ENCODE assay signal across 21 cellular contexts in the genomic region with DNA sequence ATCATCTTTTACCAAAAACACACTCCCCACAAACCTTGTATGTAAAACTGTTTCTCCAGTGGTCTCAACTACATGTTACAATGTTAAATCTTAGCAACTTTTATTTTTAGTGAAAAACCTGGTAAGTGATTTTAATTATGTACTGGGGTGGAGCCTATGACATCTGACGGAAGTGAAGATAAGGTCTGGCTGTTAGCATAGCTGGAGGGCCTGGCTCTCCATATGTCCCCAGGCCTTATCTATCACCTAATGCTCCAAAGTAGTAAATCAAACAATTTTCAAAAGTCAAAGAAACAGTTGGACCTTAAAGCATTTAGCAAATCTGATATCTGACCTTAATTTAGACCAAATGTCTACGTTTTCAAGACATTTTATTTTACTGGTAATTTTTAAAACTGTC.
DNase-seq lines count a peak whose midpoint lies in the region; ATAC-seq, FAIRE-seq and TF ChIP-seq lines count a peak whose summit lies in the region.
"Had no signal": no experiment of that assay in that cellular context is flagged by ENCODE, and none has a peak within 500 bp of the region (broad histone marks: within the 10 kb centered on the region; RNA-seq: fewer than 3 reads in every experiment).

No MANE protein-coding gene starts in this region.

- H3K36me3 ChIP-seq in Panc1 (ENCODE audit: control insufficient read depth, insufficient read depth, low read length) (no peaks in the 10 kb centered on the region), K562 (ENCODE audit: control insufficient read depth, insufficient read depth, low read length) (no peaks in the 10 kb centered on the region)

- H3K27ac Mint-ChIP-seq in nephron = peak overlapping the region; percentile 7 to 27 (median 19)

- TF ChIP-seq POLR2A in K562 (conservative IDR thresholded peaks at IDR 0.05) = no peak

- H3K4me1 ChIP-seq in Panc1 (ENCODE audit: control insufficient read depth, insufficient read depth, low read length) = peaks cover 25% of the 10 kb centered on the region
- peaks cover 8 to 47% of the 10 kb centered on the region in 2 experiments; a peak in 4 of 5 replicates for H3K4me1 ChIP-seq in K562 (replicated peaks in 1 of 2; ENCODE audit: control insufficient read depth in 2 of 2, insufficient read depth in 2 of 2, low read length in 2 of 2)

- in situ Hi-C loops in Panc1 (cut with HindIII; ENCODE audit: low pct_unique_long_range_greater_than_20kb, low sequenced_read_pairs) (no loop called here), K562 (cut with MboI) (no loop called here)

- DNase-seq in NCI-H146 (lab: John Stamatoyannopoulos, UW) = peak; percentile 10
- DNase-seq in NCI-H146 treated with DMSO at 0.1 percent for 48 hours (lab: John Stamatoyannopoulos, UW; ENCODE audit: unreplicated experiment) = no peak
- no peak for DNase-seq in Panc1 (ENCODE audit: low read depth, low spot score)
- peak in 2 of 4 experiments; percentile 60 to 77 for DNase-seq in K562 (ENCODE audit: extremely low read depth in 1 of 4, low spot score in 3 of 4)
- no peak for DNase-seq in glomerular visceral epithelial cell (ENCODE audit: extremely low spot score)
- no peak for DNase-seq in germinal center (ENCODE audit: low spot score)
- DNase-seq: CD4-positive, CD25-positive, alpha-beta regulatory T cell; COR-L47; DMS53; EL; NCI-H1417 treated with DMSO at 0.1 percent for 48 hours; NCI-H2029; NCI-H345; NCI-H526 had no signal

- H3K9ac ChIP-seq in K562 (ENCODE audit: insufficient read depth in 1 of 2, low read depth in 2 of 2, low read length in 2 of 2) = no peak overlapping the region
- H3K9ac ChIP-seq: KMS-11 had no signal

- no peaks in the 10 kb centered on the region for H3K9me1 ChIP-seq in K562 (ENCODE audit: control insufficient read depth, insufficient read depth, low read length)

- peaks cover 27% of the 10 kb centered on the region for H3K4me1 Mint-ChIP-seq in nephron

- FAIRE-seq in K562 (lab: Jason Lieb, UNC) = peak; percentile 54
- FAIRE-seq: GM12891, H54, HepG2 had no signal

- no peaks in the 10 kb centered on the region for H3K79me2 ChIP-seq in K562 (ENCODE audit: control insufficient read depth, insufficient read depth, low read length)

- peak; percentile 83 for TF ChIP-seq EP300 in K562 (IDR thresholded peaks at IDR 0.05; ENCODE audit: low read length)

- no peaks in the 10 kb centered on the region for H3K27me3 Mint-ChIP-seq in nephron (ENCODE audit: low read depth)

- POLR2A ChIA-PET in Panc1 (lab: Charles Lee) = no interaction called here
- POLR2A ChIA-PET in K562 (lab: Yijun Ruan, JAX) = interaction anchor here (0.7 kb wide), 1 partner anchor 20 kb away, joined by 3 read pairs; no protein-coding TSS in a partner anchor

- no peak overlapping the region for H3K4me3 ChIP-seq in Panc1 (ENCODE audit: low read depth in 2 of 2, low read length in 2 of 2)
- H3K4me3 ChIP-seq in K562 = no peak overlapping the region

- 0% methylated on average over 2 of the region's 2 CpGs for WGBS in K562 (ENCODE audit: insufficient coverage, low coverage, missing lambda C conversion rate)

- no peaks in the 10 kb centered on the region for H4K20me1 ChIP-seq in K562 (replicated peaks; ENCODE audit: control insufficient read depth, insufficient read depth, low read length)

- no peaks in the 10 kb centered on the region for H3K27me3 ChIP-seq in Panc1 (ENCODE audit: control insufficient read depth, insufficient read depth, low read length)
- H3K27me3 ChIP-seq in K562 (ENCODE audit: control insufficient read depth in 2 of 2, insufficient read depth in 2 of 2, low read length in 2 of 2) = no peaks in the 10 kb centered on the region

- BruUV-seq in Panc1 (replicated peaks; lab: Mats Ljungman, UMichigan) = no TSS peak
- no TSS peak for BruUV-seq in K562 (replicated peaks; lab: Mats Ljungman, UMichigan)

- no peak overlapping the region for H2AFZ ChIP-seq in K562 (ENCODE audit: low read depth, low read length)

- no peak overlapping the region for H3K4me3 Mint-ChIP-seq in nephron
- H3K4me3 Mint-ChIP-seq: CD4-positive, CD25-positive, alpha-beta regulatory T cell had no signal

- CTCF ChIA-PET in Panc1 (lab: Charles Lee) (no interaction called here), K562 (lab: Yijun Ruan, JAX; ENCODE audit: low intra/inter-chr PET ratio) (interaction anchor here (0.6 kb wide), 1 partner anchor 351 kb away, joined by 5 read pairs; no protein-coding TSS in a partner anchor)

- TF ChIP-seq RAD21 in K562 (CRISPR knock-in tag; conservative IDR thresholded peaks at IDR 0.05 in 1 of 2, IDR thresholded peaks at IDR 0.05 in 1 of 2) = no peak

- no peak overlapping the region for H3K4me2 ChIP-seq in K562 (ENCODE audit: insufficient read depth, low read length)
- H3K4me2 ChIP-seq: KMS-11 had no signal

- no peak for ATAC-seq in Panc1
- ATAC-seq in K562 = peak; percentile 83
- no peak for ATAC-seq in GM19351 (IDR thresholded peaks at IDR 0.05; ENCODE audit: unreplicated experiment)
- ATAC-seq: HepG2 had no signal

- H3K36me3 Mint-ChIP-seq in nephron (ENCODE audit: low read depth) = peaks cover 4% of the 10 kb centered on the region
- H3K36me3 Mint-ChIP-seq: CD4-positive, CD25-positive, alpha-beta regulatory T cell had no signal

- H3K27ac ChIP-seq in Panc1 (ENCODE audit: low read length) (peak overlapping the region; percentile 88), K562 (ENCODE audit: extremely low read depth, low read depth, low read length) (peak overlapping the region; percentile 36; the same call in 1 of the 3 replicates)
- H3K27ac ChIP-seq: 22Rv1, KMS-11 had no signal

- peaks cover 17% of the 10 kb centered on the region for H3K9me3 Mint-ChIP-seq in nephron

- H3K9me3 ChIP-seq in Panc1 (ENCODE audit: control insufficient read depth, insufficient read depth, low read depth, low read length) (peaks cover 12% of the 10 kb centered on the region; the same call in 1 of the 2 replicates), K562 (replicated peaks; ENCODE audit: control insufficient read depth, insufficient read depth, low read depth, low read length) (no peaks in the 10 kb centered on the region)

- TF ChIP-seq CTCF in Panc1 (IDR thresholded peaks at IDR 0.05) (no peak), K562 (IDR thresholded peaks at IDR 0.05 in 2 of 3, conservative IDR thresholded peaks at IDR 0.05 in 1 of 3; ENCODE audit: insufficient read depth in 2 of 3, low read depth in 1 of 3, low read length in 3 of 3) (no peak), nephron (IDR thresholded peaks at IDR 0.05; ENCODE audit: unreplicated experiment in 3 of 3) (no peak)

- intact Hi-C loops in Panc1 (cut with micrococcal nuclease; ENCODE audit: unreplicated experiment) = no loop called here
- intact Hi-C loops in K562 (cut with micrococcal nuclease) = no loop called here

TF ChIP-seq in K562, 482 proteins besides CTCF, POLR2A, EP300 and RAD21 (continues in another document):
- peak; percentile 61; the same call in 1 of the 2 replicates for TF ChIP-seq LEF1 (IDR thresholded peaks at IDR 0.05)
- 0 out of 2 replicates have a peak, but pooled peaks have one; percentile 48 for TF ChIP-seq SMARCC2 (IDR thresholded peaks at IDR 0.05; ENCODE audit: low read depth)
- TF ChIP-seq KLF16 (IDR thresholded peaks at IDR 0.05) = peak; percentile 75; the same call in 1 of the 2 replicates
- TF ChIP-seq HDAC2 (IDR thresholded peaks at IDR 0.05) = peak; percentile 48; the same call in 1 of the 2 replicates
- TF ChIP-seq, protein P1, sequence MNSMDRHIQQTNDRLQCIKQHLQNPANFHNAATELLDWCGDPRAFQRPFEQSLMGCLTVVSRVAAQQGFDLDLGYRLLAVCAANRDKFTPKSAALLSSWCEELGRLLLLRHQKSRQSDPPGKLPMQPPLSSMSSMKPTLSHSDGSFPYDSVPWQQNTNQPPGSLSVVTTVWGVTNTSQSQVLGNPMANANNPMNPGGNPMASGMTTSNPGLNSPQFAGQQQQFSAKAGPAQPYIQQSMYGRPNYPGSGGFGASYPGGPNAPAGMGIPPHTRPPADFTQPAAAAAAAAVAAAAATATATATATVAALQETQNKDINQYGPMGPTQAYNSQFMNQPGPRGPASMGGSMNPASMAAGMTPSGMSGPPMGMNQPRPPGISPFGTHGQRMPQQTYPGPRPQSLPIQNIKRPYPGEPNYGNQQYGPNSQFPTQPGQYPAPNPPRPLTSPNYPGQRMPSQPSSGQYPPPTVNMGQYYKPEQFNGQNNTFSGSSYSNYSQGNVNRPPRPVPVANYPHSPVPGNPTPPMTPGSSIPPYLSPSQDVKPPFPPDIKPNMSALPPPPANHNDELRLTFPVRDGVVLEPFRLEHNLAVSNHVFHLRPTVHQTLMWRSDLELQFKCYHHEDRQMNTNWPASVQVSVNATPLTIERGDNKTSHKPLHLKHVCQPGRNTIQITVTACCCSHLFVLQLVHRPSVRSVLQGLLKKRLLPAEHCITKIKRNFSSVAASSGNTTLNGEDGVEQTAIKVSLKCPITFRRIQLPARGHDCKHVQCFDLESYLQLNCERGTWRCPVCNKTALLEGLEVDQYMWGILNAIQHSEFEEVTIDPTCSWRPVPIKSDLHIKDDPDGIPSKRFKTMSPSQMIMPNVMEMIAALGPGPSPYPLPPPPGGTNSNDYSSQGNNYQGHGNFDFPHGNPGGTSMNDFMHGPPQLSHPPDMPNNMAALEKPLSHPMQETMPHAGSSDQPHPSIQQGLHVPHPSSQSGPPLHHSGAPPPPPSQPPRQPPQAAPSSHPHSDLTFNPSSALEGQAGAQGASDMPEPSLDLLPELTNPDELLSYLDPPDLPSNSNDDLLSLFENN (IDR thresholded peaks at IDR 0.05; ENCODE audit: low read depth in 2 of 2, low read length in 2 of 2) = peak in 1 of 2 experiments; percentile 70; a peak in 2 of 4 replicates
- peak; percentile 63; the same call in 1 of the 2 replicates for TF ChIP-seq NCOR1 (IDR thresholded peaks at IDR 0.05)
- peak; percentile 60; the same call in 1 of the 2 replicates for TF ChIP-seq FOXM1 (IDR thresholded peaks at IDR 0.05; ENCODE audit: low read depth)
- TF ChIP-seq FOXM1 (CRISPR knock-in tag; IDR thresholded peaks at IDR 0.05; ENCODE audit: low read depth) = no peak
- peak; percentile 81 for TF ChIP-seq ETV1 (tag; conservative IDR thresholded peaks at IDR 0.05; ENCODE audit: low read depth)
- peak; percentile 20; the same call in 1 of the 2 replicates for TF ChIP-seq MTA2 (IDR thresholded peaks at IDR 0.05; ENCODE audit: low read depth)
- TF ChIP-seq SMARCE1 (IDR thresholded peaks at IDR 0.05) = peak; percentile 73
- no peak for TF ChIP-seq LCOR (CRISPR knock-in tag; IDR thresholded peaks at IDR 0.05)
- peak; percentile 83 for TF ChIP-seq SMARCA4 (IDR thresholded peaks at IDR 0.05)
- peak; percentile 74 for TF ChIP-seq TAL1 (IDR thresholded peaks at IDR 0.05)
- TF ChIP-seq TSC22D4 (tag; IDR thresholded peaks at IDR 0.05) = no peak
